In the genomic region with DNA sequence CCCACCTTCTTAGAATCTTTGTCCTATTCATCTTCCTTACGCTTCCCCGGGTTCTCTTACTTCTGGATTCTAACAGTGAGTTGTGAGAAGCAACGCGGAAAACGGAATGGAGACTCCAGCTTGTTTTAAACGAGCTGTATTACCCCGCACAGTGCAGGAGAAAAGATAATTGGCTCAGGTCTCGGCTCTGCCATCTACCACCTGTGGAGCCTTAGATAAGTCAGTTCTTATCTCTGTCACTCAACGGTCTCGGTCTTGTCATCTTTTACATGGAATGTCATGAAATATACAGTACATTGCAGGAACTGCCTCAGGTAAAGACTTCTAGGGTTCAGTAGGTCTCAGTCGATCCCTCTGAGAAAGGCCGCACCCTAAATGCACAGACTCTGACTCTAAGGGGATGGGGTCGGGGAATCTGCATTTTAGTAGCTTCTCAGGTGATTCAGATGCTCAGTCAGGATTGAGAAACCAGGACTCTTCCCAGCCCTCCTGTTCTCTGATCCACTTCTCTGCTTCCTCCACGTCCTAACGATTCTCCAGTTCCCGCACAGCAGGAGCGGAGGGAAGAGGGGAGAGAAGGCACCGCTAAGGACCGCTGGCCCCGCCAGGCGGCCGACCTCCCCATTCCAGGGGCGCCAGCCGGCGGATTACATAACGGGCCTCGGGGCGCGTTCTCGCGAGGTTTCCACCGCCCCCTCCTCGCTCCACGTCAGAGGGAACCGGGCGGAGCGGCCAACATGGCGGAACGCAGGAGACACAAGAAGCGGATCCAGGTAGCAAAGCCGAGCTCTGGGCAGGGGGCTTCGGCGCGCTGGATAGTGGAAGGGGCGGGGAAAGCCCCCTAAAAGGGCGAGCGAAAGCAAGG, we compare ENCODE assay signal across 1 cellular context.
TF ChIP-seq lines count a peak whose summit lies in the region.

A gene with protein sequence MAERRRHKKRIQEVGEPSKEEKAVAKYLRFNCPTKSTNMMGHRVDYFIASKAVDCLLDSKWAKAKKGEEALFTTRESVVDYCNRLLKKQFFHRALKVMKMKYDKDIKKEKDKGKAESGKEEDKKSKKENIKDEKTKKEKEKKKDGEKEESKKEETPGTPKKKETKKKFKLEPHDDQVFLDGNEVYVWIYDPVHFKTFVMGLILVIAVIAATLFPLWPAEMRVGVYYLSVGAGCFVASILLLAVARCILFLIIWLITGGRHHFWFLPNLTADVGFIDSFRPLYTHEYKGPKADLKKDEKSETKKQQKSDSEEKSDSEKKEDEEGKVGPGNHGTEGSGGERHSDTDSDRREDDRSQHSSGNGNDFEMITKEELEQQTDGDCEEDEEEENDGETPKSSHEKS (plus strand): TSS at position 722 of the 865 bp plus-strand sequence. CDS start 16 bp downstream, at position 738.

TF ChIP-seq in K562, 482 proteins besides CTCF, POLR2A, EP300 and RAD21 (continued from another document and continues in another):
- TF ChIP-seq, protein P1, sequence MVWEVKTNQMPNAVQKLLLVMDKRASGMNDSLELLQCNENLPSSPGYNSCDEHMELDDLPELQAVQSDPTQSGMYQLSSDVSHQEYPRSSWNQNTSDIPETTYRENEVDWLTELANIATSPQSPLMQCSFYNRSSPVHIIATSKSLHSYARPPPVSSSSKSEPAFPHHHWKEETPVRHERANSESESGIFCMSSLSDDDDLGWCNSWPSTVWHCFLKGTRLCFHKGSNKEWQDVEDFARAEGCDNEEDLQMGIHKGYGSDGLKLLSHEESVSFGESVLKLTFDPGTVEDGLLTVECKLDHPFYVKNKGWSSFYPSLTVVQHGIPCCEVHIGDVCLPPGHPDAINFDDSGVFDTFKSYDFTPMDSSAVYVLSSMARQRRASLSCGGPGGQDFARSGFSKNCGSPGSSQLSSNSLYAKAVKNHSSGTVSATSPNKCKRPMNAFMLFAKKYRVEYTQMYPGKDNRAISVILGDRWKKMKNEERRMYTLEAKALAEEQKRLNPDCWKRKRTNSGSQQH (CRISPR knock-in tag; IDR thresholded peaks at IDR 0.05): 0 out of 2 replicates have a peak, but pooled peaks have one; percentile 10
- TF ChIP-seq SLC30A9 (CRISPR knock-in tag; IDR thresholded peaks at IDR 0.05): no peak
- TF ChIP-seq TOE1 (IDR thresholded peaks at IDR 0.05; ENCODE audit: borderline replicate concordance): peak; percentile 61; the same call in 1 of the 2 replicates
- TF ChIP-seq TOE1 (CRISPR knock-in tag; IDR thresholded peaks at IDR 0.05; ENCODE audit: borderline replicate concordance, low read depth): no peak
- no peak for TF ChIP-seq ZNF644 (tag; IDR thresholded peaks at IDR 0.05; ENCODE audit: low read depth)
- peak; percentile 95 for TF ChIP-seq CREM (IDR thresholded peaks at IDR 0.05; ENCODE audit: low read depth)
- TF ChIP-seq, protein P2, sequence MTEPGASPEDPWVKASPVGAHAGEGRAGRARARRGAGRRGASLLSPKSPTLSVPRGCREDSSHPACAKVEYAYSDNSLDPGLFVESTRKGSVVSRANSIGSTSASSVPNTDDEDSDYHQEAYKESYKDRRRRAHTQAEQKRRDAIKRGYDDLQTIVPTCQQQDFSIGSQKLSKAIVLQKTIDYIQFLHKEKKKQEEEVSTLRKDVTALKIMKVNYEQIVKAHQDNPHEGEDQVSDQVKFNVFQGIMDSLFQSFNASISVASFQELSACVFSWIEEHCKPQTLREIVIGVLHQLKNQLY (CRISPR knock-in tag; conservative IDR thresholded peaks at IDR 0.05): no peak
- TF ChIP-seq SMARCA5 (IDR thresholded peaks at IDR 0.05): no peak
- peak; percentile 80; the same call in 1 of the 2 replicates for TF ChIP-seq PHF8 (IDR thresholded peaks at IDR 0.05; ENCODE audit: borderline replicate concordance, low read length)
- peak in 1 of 2 experiments; percentile 41; a peak in 1 of 4 replicates for TF ChIP-seq SIN3A (IDR thresholded peaks at IDR 0.05; ENCODE audit: borderline replicate concordance in 2 of 2, control insufficient read depth in 1 of 2, low read depth in 2 of 2, low read length in 2 of 2)
- TF ChIP-seq STAG1 (CRISPR knock-in tag; IDR thresholded peaks at IDR 0.05; ENCODE audit: borderline replicate concordance): no peak
- TF ChIP-seq NRF1 (conservative IDR thresholded peaks at IDR 0.05 in 1 of 2, IDR thresholded peaks at IDR 0.05 in 1 of 2): 0 out of 4 replicates have a peak, but pooled peaks of 1 of the 2 experiments have one; percentile 4
- peak; percentile 57; the same call in 1 of the 2 replicates for TF ChIP-seq ATF1 (CRISPR knock-in tag; IDR thresholded peaks at IDR 0.05)
- TF ChIP-seq ATF1 (tag; IDR thresholded peaks at IDR 0.05): peak; percentile 95
- TF ChIP-seq PTTG1 (tag; IDR thresholded peaks at IDR 0.05; ENCODE audit: low read depth): no peak
- TF ChIP-seq TAF15 (IDR thresholded peaks at IDR 0.05; ENCODE audit: low read depth, low read length): no peak
- TF ChIP-seq ZBTB1 (CRISPR knock-in tag; IDR thresholded peaks at IDR 0.05; ENCODE audit: borderline replicate concordance, low read depth): no peak
- TF ChIP-seq CSDE1 (IDR thresholded peaks at IDR 0.05): 0 out of 4 replicates have a peak, but pooled peaks of 1 of the 2 experiments have one; percentile 43
- peak; percentile 90 to 97 (median 94) for TF ChIP-seq YY1 (IDR thresholded peaks at IDR 0.05; ENCODE audit: borderline replicate concordance in 1 of 3, control insufficient read depth in 1 of 3, extremely low read depth in 1 of 3, insufficient read depth in 3 of 3, insufficient read length in 1 of 3, insufficient replicate concordance in 2 of 3, low read depth in 1 of 3, low read length in 2 of 3)
- TF ChIP-seq RFX1 (IDR thresholded peaks at IDR 0.05): no peak
- no peak for TF ChIP-seq MCM7 (IDR thresholded peaks at IDR 0.05)
- TF ChIP-seq SMARCC2 (IDR thresholded peaks at IDR 0.05; ENCODE audit: low read depth): no peak
- TF ChIP-seq MECOM (CRISPR knock-in tag; IDR thresholded peaks at IDR 0.05): peak; percentile 72
- peak; percentile 27; the same call in 1 of the 2 replicates for TF ChIP-seq MAFF (IDR thresholded peaks at IDR 0.05; ENCODE audit: low read length)
- peak; percentile 6; the same call in 1 of the 2 replicates for TF ChIP-seq MTA2 (IDR thresholded peaks at IDR 0.05; ENCODE audit: low read depth)
- TF ChIP-seq SUPT5H (IDR thresholded peaks at IDR 0.05): peak; percentile 94
- TF ChIP-seq RFX7 (CRISPR knock-in tag; IDR thresholded peaks at IDR 0.05): no peak
- no peak for TF ChIP-seq HEY1 (CRISPR knock-in tag; IDR thresholded peaks at IDR 0.05; ENCODE audit: borderline replicate concordance)
- no peak for TF ChIP-seq ZNF696 (CRISPR knock-in tag; conservative IDR thresholded peaks at IDR 0.05)
- no peak for TF ChIP-seq E2F3 (CRISPR knock-in tag; IDR thresholded peaks at IDR 0.05)
- TF ChIP-seq ZNF57 (CRISPR knock-in tag; IDR thresholded peaks at IDR 0.05): no peak
- TF ChIP-seq HOXB6 (CRISPR knock-in tag; IDR thresholded peaks at IDR 0.05; ENCODE audit: borderline replicate concordance): no peak
- no peak for TF ChIP-seq BDP1 (IDR thresholded peaks at IDR 0.05; ENCODE audit: insufficient read depth, insufficient read length)
- TF ChIP-seq, protein P3, sequence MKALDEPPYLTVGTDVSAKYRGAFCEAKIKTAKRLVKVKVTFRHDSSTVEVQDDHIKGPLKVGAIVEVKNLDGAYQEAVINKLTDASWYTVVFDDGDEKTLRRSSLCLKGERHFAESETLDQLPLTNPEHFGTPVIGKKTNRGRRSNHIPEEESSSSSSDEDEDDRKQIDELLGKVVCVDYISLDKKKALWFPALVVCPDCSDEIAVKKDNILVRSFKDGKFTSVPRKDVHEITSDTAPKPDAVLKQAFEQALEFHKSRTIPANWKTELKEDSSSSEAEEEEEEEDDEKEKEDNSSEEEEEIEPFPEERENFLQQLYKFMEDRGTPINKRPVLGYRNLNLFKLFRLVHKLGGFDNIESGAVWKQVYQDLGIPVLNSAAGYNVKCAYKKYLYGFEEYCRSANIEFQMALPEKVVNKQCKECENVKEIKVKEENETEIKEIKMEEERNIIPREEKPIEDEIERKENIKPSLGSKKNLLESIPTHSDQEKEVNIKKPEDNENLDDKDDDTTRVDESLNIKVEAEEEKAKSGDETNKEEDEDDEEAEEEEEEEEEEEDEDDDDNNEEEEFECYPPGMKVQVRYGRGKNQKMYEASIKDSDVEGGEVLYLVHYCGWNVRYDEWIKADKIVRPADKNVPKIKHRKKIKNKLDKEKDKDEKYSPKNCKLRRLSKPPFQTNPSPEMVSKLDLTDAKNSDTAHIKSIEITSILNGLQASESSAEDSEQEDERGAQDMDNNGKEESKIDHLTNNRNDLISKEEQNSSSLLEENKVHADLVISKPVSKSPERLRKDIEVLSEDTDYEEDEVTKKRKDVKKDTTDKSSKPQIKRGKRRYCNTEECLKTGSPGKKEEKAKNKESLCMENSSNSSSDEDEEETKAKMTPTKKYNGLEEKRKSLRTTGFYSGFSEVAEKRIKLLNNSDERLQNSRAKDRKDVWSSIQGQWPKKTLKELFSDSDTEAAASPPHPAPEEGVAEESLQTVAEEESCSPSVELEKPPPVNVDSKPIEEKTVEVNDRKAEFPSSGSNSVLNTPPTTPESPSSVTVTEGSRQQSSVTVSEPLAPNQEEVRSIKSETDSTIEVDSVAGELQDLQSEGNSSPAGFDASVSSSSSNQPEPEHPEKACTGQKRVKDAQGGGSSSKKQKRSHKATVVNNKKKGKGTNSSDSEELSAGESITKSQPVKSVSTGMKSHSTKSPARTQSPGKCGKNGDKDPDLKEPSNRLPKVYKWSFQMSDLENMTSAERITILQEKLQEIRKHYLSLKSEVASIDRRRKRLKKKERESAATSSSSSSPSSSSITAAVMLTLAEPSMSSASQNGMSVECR (CRISPR knock-in tag; IDR thresholded peaks at IDR 0.05): no peak
- no peak; the same call in 1 of the 2 replicates for TF ChIP-seq TARDBP (IDR thresholded peaks at IDR 0.05)
- TF ChIP-seq RBBP5 (IDR thresholded peaks at IDR 0.05; ENCODE audit: borderline replicate concordance, insufficient read depth, low read length, poor library complexity, severe bottlenecking): no peak
- TF ChIP-seq, protein P4, sequence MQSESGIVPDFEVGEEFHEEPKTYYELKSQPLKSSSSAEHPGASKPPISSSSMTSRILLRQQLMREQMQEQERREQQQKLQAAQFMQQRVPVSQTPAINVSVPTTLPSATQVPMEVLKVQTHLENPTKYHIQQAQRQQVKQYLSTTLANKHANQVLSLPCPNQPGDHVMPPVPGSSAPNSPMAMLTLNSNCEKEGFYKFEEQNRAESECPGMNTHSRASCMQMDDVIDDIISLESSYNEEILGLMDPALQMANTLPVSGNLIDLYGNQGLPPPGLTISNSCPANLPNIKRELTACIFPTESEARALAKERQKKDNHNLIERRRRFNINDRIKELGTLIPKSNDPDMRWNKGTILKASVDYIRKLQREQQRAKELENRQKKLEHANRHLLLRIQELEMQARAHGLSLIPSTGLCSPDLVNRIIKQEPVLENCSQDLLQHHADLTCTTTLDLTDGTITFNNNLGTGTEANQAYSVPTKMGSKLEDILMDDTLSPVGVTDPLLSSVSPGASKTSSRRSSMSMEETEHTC (IDR thresholded peaks at IDR 0.05): no peak
- no peak for TF ChIP-seq ZNF589 (CRISPR knock-in tag; IDR thresholded peaks at IDR 0.05; ENCODE audit: low read depth)
- TF ChIP-seq NR1H2 (CRISPR knock-in tag; IDR thresholded peaks at IDR 0.05): 0 out of 2 replicates have a peak, but pooled peaks have one; percentile 28
- peak; percentile 86 for TF ChIP-seq POLR2B (IDR thresholded peaks at IDR 0.05; ENCODE audit: low read depth, partially characterized antibody)
- TF ChIP-seq ZNF263 (CRISPR knock-in tag; IDR thresholded peaks at IDR 0.05; ENCODE audit: borderline replicate concordance): no peak
- no peak for TF ChIP-seq NFYB (IDR thresholded peaks at IDR 0.05; ENCODE audit: extremely low read depth, insufficient read length)
- TF ChIP-seq, protein P5, sequence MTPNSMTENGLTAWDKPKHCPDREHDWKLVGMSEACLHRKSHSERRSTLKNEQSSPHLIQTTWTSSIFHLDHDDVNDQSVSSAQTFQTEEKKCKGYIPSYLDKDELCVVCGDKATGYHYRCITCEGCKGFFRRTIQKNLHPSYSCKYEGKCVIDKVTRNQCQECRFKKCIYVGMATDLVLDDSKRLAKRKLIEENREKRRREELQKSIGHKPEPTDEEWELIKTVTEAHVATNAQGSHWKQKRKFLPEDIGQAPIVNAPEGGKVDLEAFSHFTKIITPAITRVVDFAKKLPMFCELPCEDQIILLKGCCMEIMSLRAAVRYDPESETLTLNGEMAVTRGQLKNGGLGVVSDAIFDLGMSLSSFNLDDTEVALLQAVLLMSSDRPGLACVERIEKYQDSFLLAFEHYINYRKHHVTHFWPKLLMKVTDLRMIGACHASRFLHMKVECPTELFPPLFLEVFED (CRISPR knock-in tag; conservative IDR thresholded peaks at IDR 0.05): no peak
- peak; percentile 63 for TF ChIP-seq C11orf30 (IDR thresholded peaks at IDR 0.05; ENCODE audit: low read depth)
- no peak for TF ChIP-seq SIRT6 (IDR thresholded peaks at IDR 0.05; ENCODE audit: low read depth, low read length)
- TF ChIP-seq ZNF146 (CRISPR knock-in tag; IDR thresholded peaks at IDR 0.05; ENCODE audit: unreplicated experiment): no peak
- TF ChIP-seq ZNF143 (CRISPR knock-in tag; IDR thresholded peaks at IDR 0.05): no peak
- TF ChIP-seq HMG20B (CRISPR knock-in tag; IDR thresholded peaks at IDR 0.05): no peak
- no peak for TF ChIP-seq NUFIP1 (IDR thresholded peaks at IDR 0.05; ENCODE audit: partially characterized antibody)
- TF ChIP-seq, protein P6, sequence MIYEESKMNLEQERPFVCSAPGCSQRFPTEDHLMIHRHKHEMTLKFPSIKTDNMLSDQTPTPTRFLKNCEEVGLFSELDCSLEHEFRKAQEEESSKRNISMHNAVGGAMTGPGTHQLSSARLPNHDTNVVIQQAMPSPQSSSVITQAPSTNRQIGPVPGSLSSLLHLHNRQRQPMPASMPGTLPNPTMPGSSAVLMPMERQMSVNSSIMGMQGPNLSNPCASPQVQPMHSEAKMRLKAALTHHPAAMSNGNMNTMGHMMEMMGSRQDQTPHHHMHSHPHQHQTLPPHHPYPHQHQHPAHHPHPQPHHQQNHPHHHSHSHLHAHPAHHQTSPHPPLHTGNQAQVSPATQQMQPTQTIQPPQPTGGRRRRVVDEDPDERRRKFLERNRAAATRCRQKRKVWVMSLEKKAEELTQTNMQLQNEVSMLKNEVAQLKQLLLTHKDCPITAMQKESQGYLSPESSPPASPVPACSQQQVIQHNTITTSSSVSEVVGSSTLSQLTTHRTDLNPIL (CRISPR knock-in tag; IDR thresholded peaks at IDR 0.05): no peak
- TF ChIP-seq MAZ (CRISPR knock-in tag; conservative IDR thresholded peaks at IDR 0.05 in 1 of 2, IDR thresholded peaks at IDR 0.05 in 1 of 2): peak; percentile 95
- TF ChIP-seq NR4A1 (CRISPR knock-in tag; IDR thresholded peaks at IDR 0.05): no peak
- TF ChIP-seq NR4A1 (tag; IDR thresholded peaks at IDR 0.05): no peak; the same call in 1 of the 2 replicates
- no peak for TF ChIP-seq SAP30 (IDR thresholded peaks at IDR 0.05; ENCODE audit: borderline replicate concordance, insufficient read depth, low read depth, low read length, poor library complexity, severe bottlenecking)
- 0 out of 2 replicates have a peak, but pooled peaks have one; percentile 14 for TF ChIP-seq GATAD2B (IDR thresholded peaks at IDR 0.05; ENCODE audit: borderline replicate concordance)
- no peak for TF ChIP-seq ZNF41 (CRISPR knock-in tag; conservative IDR thresholded peaks at IDR 0.05)
- no peak for TF ChIP-seq SNRNP70 (optimal IDR thresholded peaks at IDR 0.05; ENCODE audit: low read depth, low read length)
- no peak for TF ChIP-seq ETS2 (tag; IDR thresholded peaks at IDR 0.05; ENCODE audit: borderline replicate concordance, poor library complexity, severe bottlenecking)
- no peak for TF ChIP-seq ELF1 (tag; IDR thresholded peaks at IDR 0.05)
- TF ChIP-seq PHB2 (IDR thresholded peaks at IDR 0.05; ENCODE audit: low read depth): no peak
- no peak for TF ChIP-seq ZNF239 (CRISPR knock-in tag; IDR thresholded peaks at IDR 0.05)
- peak; percentile 93 for TF ChIP-seq TAF9B (IDR thresholded peaks at IDR 0.05; ENCODE audit: partially characterized antibody)
- TF ChIP-seq NFIC (IDR thresholded peaks at IDR 0.05): peak; percentile 53; the same call in 1 of the 2 replicates
